In genomic region chr15:93324191-93324590, GRCh38 we compare ENCODE assay signal across 7 cellular contexts.
"Had no signal": no experiment of that assay in that cellular context is flagged by ENCODE, and none has a peak within 500 bp of the region (broad histone marks: within the 10 kb centered on the region; RNA-seq: fewer than 3 reads in every experiment).

No MANE protein-coding gene starts in this region.

- H3K4me3 Mint-ChIP-seq: GM23338, H9 had no signal

- H3K9me3 Mint-ChIP-seq: GM23338 had no signal

- H2AFZ ChIP-seq: GM23338 had no signal

- FAIRE-seq: H1, H54, HTR-8/SVneo had no signal

- H3K4me3 ChIP-seq: GM23338 had no signal

- H3K4me2 ChIP-seq: GM23338 had no signal

- H3K27ac Mint-ChIP-seq: GM23338, H9 had no signal

- DNase-seq: H9, HCEC 1CT, IMR-90 had no signal
